9 cellular contexts compared by ENCODE assay signal in the genomic region with DNA sequence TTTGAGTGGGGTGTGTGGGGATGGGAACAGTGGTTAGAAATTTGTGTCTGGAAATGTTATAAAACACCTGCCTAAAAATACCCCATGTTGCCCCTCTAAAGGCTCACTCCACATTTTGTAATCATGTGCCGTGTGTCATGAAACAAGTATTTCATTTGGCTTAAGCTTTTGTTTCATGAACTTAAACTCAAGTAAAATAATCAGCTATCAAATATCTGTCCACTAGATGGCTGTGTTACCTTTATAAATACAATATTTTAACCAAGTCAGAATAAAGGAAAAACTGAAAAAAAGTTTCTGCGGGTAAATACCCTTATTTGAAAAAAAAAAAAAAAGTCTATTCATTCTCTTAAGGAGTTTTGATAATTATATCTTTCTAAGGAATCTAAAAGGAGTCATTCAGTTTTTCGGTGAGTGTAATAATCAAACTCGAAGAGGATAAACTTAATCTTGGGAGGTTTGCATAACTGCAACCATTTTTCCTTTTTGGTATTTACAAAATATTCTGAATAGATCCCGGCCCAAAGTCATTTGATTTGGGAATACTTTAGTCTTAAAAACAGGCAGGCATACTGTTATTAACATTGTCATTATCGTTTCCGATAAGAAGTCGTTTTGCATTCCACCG. TPM values are rescaled to one million over a fixed set of nuclear protein-coding genes. Genes with fewer than 3 reads are reported as not detected.
A peak's percentile ranks its signal among the peaks of the same experiment; 100 is the strongest.
DNase-seq lines count a peak whose midpoint lies in the region; ATAC-seq lines count a peak whose summit lies in the region.
"Had no signal": no experiment of that assay in that cellular context is flagged by ENCODE, and none has a peak within 500 bp of the region (broad histone marks: within the 10 kb centered on the region; RNA-seq: fewer than 3 reads in every experiment).

No MANE protein-coding gene starts in this region.

- no peaks in the 10 kb centered on the region for H3K27me3 ChIP-seq in Karpas-422 (ENCODE audit: low read length)
- H3K27me3 ChIP-seq: SJCRH30 had no signal

- H3K27ac ChIP-seq in Karpas-422 (ENCODE audit: low read length), result no peak overlapping the region
- H3K27ac ChIP-seq: SJCRH30 had no signal

- no peaks in the 10 kb centered on the region for H3K36me3 ChIP-seq in Karpas-422 (ENCODE audit: insufficient read depth, low read length)
- H3K36me3 ChIP-seq: SJCRH30 had no signal

- ATAC-seq in left colon (peak; percentile 42), GM18517 (IDR thresholded peaks at IDR 0.05; ENCODE audit: unreplicated experiment) (no peak), HG02798 (IDR thresholded peaks at IDR 0.05; ENCODE audit: poor library complexity, unreplicated experiment) (no peak), HG02870 (IDR thresholded peaks at IDR 0.05; ENCODE audit: unreplicated experiment) (no peak)

- no peak overlapping the region for H3K9ac ChIP-seq in Karpas-422 (ENCODE audit: low read length)

- H3K4me1 ChIP-seq in Karpas-422 (ENCODE audit: low read length), result no peaks in the 10 kb centered on the region
- H3K4me1 ChIP-seq: SJCRH30 had no signal

- DNase-seq in EL (peak; percentile 34), Karpas-422 (peak; percentile 66), amniotic stem cell (lab: John Stamatoyannopoulos, UW) (peak; percentile 9), left colon (no peak), NCI-H1048 (lab: John Stamatoyannopoulos, UW) (no peak)

- no peaks in the 10 kb centered on the region for H3K9me2 ChIP-seq in Karpas-422 (replicated peaks; ENCODE audit: insufficient read depth, low read length)

- no peak overlapping the region for H3K4me3 ChIP-seq in Karpas-422 (ENCODE audit: low read length)
- H3K4me3 ChIP-seq: SJCRH30 had no signal

- no peaks in the 10 kb centered on the region for H3K9me3 ChIP-seq in Karpas-422 (ENCODE audit: low read length)
- H3K9me3 ChIP-seq: SJCRH30 had no signal

- intact Hi-C loops in left colon (cut with DNase I, micrococcal nuclease), result loop anchor here (5.0 to 10.0 kb wide), 2 partner anchors 480 to 482 kb away; no protein-coding TSS in a partner anchor

- H3K4me2 ChIP-seq in Karpas-422 (ENCODE audit: low read depth, low read length, poor library complexity, severe bottlenecking), result no peak overlapping the region

- no peaks in the 10 kb centered on the region for H4K20me1 ChIP-seq in Karpas-422 (ENCODE audit: insufficient read depth, low read depth, low read length)

- no peaks in the 10 kb centered on the region for H3K79me2 ChIP-seq in Karpas-422 (ENCODE audit: low read length)

- H2AFZ ChIP-seq in Karpas-422 (ENCODE audit: low read length), result no peak overlapping the region

RNA-seq across cellular contexts. Expression of a gene that starts 29.9 kb away (rescaled TPM):
- total RNA-seq in Karpas-422 (2014; rRNA removed; shearing (Covaris generic); ENCODE audit: low replicate concordance), result 17.4 and 23.2 TPM in 2 replicates
- 10 to 100 TPM; 18.5 to 25.2 TPM for total RNA-seq in left colon

RNA-seq across cellular contexts. Expression of a gene that starts 49.5 kb away (rescaled TPM):
- total RNA-seq in Karpas-422 (2014; rRNA removed; shearing (Covaris generic); ENCODE audit: low replicate concordance), result 10.5 and 15.6 TPM in 2 replicates
- total RNA-seq in left colon, result 1 to 10 TPM; 3.7 to 4.5 TPM

Comparison
In these comparisons a context has a peak if more than half of its experiments do, and no peak if none do; other contexts are left out.
1. DNase-seq: peak in EL (single experiment), Karpas-422 (single experiment) and amniotic stem cell (single experiment); none in left colon (0 of 2) and NCI-H1048 (single experiment).